In the genomic region with DNA sequence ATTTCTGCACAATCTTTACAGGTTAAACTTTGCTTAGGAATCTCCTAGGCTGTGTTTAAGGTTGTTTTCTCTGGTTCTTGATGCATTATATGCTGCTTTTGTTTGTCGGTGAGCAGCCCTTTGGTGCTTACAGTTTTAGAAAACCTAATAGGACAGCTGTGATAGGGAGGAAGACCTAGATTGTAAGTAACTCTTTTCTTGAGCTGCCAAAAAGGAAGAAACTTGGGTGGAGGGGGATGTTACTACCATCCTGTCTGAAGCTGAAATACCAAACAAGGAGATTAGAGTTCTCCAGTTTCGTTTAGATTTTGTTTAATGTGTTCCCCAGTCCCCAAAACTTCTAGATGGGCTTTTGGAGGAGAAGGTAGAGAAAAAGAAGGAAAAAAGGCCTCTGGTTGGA, we compare ENCODE assay signal across 15 cellular contexts.
"Had no signal": no experiment of that assay in that cellular context is flagged by ENCODE, and none has a peak within 500 bp of the region (broad histone marks: within the 10 kb centered on the region; RNA-seq: fewer than 3 reads in every experiment).

No MANE protein-coding gene starts in this region.

- H3K4me3 ChIP-seq: SJSA1, thyroid gland had no signal

- H3K36me3 Mint-ChIP-seq: activated naive CD4-positive, alpha-beta T cell treated with anti-CD3 and anti-CD28 coated beads, Interleukin-2, amount 10 ng/mL, durations not matched to agents 7 days and 5 days had no signal

- H3K9me3 Mint-ChIP-seq: activated naive CD4-positive, alpha-beta T cell treated with anti-CD3 and anti-CD28 coated beads, Interleukin-2, amount 10 ng/mL, durations not matched to agents 7 days and 5 days; activated T-helper 17 cell treated with anti-CD3 and anti-CD28 coated beads, Interleukin-2, amount 50 U/mL, for 72 hours; stimulated activated naive CD8-positive, alpha-beta T cell treated with anti-CD3 and anti-CD28 coated beads, Interleukin-15, amount 100 ng/mL, for 72 hours had no signal

- H3K4me3 Mint-ChIP-seq: activated naive CD4-positive, alpha-beta T cell treated with anti-CD3 and anti-CD28 coated beads, Interleukin-2, amount 10 ng/mL, durations not matched to agents 7 days and 5 days; activated T-helper 17 cell treated with anti-CD3 and anti-CD28 coated beads, Interleukin-2, amount 50 U/mL, for 72 hours; stimulated activated naive CD8-positive, alpha-beta T cell treated with anti-CD3 and anti-CD28 coated beads, Interleukin-15, amount 100 ng/mL, for 72 hours had no signal

- DNase-seq: activated CD4-positive, alpha-beta T cell treated with anti-CD3 and anti-CD28 coated beads for 4 hours; activated CD8-positive, alpha-beta memory T cell treated with anti-CD3 and anti-CD28 coated beads for 24 hours; activated naive CD4-positive, alpha-beta T cell treated with anti-CD3 and anti-CD28 coated beads, Interleukin-2, amount 10 ng/mL, durations not matched to agents 7 days and 5 days; central memory CD4-positive, alpha-beta T cell; cortex of kidney; erythroblast; hypothalamus; stimulated activated CD4-positive, alpha-beta T cell treated with anti-CD3 and anti-CD28 coated beads, Interleukin-12 subunit alpha, Interleukin-12 subunit beta, amount 100 ng/mL, for 4 hours; stimulated activated naive CD8-positive, alpha-beta T cell treated with anti-CD3 and anti-CD28 coated beads, Interleukin-15, amount 100 ng/mL, for 72 hours; thyroid gland; WERI-Rb-1 had no signal

- H3K27ac Mint-ChIP-seq: activated naive CD4-positive, alpha-beta T cell treated with anti-CD3 and anti-CD28 coated beads, Interleukin-2, amount 10 ng/mL, durations not matched to agents 7 days and 5 days; activated T-helper 17 cell treated with anti-CD3 and anti-CD28 coated beads, Interleukin-2, amount 50 U/mL, for 72 hours; progenitor cell of endocrine pancreas; stimulated activated naive CD8-positive, alpha-beta T cell treated with anti-CD3 and anti-CD28 coated beads, Interleukin-15, amount 100 ng/mL, for 72 hours had no signal

- H3K9me3 ChIP-seq: SJSA1, thyroid gland had no signal

- H3K27me3 Mint-ChIP-seq: activated naive CD4-positive, alpha-beta T cell treated with anti-CD3 and anti-CD28 coated beads, Interleukin-2, amount 10 ng/mL, durations not matched to agents 7 days and 5 days; activated T-helper 17 cell treated with anti-CD3 and anti-CD28 coated beads, Interleukin-2, amount 50 U/mL, for 72 hours; progenitor cell of endocrine pancreas; stimulated activated naive CD8-positive, alpha-beta T cell treated with anti-CD3 and anti-CD28 coated beads, Interleukin-15, amount 100 ng/mL, for 72 hours had no signal

- H3K36me3 ChIP-seq: SJSA1, thyroid gland, WERI-Rb-1 had no signal

- H3K27ac ChIP-seq: SJSA1, thyroid gland, WERI-Rb-1 had no signal

- H3K4me1 ChIP-seq: SJSA1 had no signal

- ATAC-seq: activated T-helper 17 cell treated with anti-CD3 and anti-CD28 coated beads, Interleukin-2, amount 50 U/mL, for 72 hours; sciatic nerve; stimulated activated naive CD8-positive, alpha-beta T cell treated with anti-CD3 and anti-CD28 coated beads, Interleukin-15, amount 100 ng/mL, for 72 hours had no signal

- H3K27me3 ChIP-seq: SJSA1, thyroid gland had no signal
